Comparison of ENCODE assay signal across 8 cellular contexts in genomic region chr4:108171541-108172230, GRCh38. TPM values are rescaled to one million over a fixed set of nuclear protein-coding genes. Genes with fewer than 3 reads are reported as not detected.
A peak's percentile ranks its signal among the peaks of the same experiment; 100 is the strongest.
DNase-seq lines count a peak whose midpoint lies in the region; ATAC-seq and TF ChIP-seq lines count a peak whose summit lies in the region.

No MANE protein-coding gene starts in this region.

- H3K4me3 Mint-ChIP-seq in activated T-helper 1 cell treated with anti-CD3 and anti-CD28 coated beads, Interleukin-12 subunit alpha, Interleukin-12 subunit beta, Interleukin-2, Interleukin-4 antibody, amounts not matched to agents 30 ng/mL and 10 ng/mL and 1 ng/mL, durations not matched to agents 14 hours and 24 hours and 36 hours: peak overlapping the region; percentile 95

- DNase-seq in NCI-H69 (lab: John Stamatoyannopoulos, UW): peak; percentile 89
- DNase-seq in activated T-helper 1 cell treated with anti-CD3 and anti-CD28 coated beads, Interleukin-12 subunit alpha, Interleukin-12 subunit beta, Interleukin-2, Interleukin-4 antibody, amounts not matched to agents 30 ng/mL and 10 ng/mL and 1 ng/mL, durations not matched to agents 14 hours and 24 hours and 36 hours (ENCODE audit: low spot score): peak; percentile 54
- DNase-seq in kidney epithelial cell (ENCODE audit: low read depth): no peak
- DNase-seq in stimulated activated naive CD4-positive, alpha-beta T cell (lab: John Stamatoyannopoulos, UW): peak; percentile 65 to 87 (median 75)
- DNase-seq in KG1 (lab: John Stamatoyannopoulos, UW): no peak
- no peak for DNase-seq in hippocampal formation (lab: John Stamatoyannopoulos, UW)
- no peak for DNase-seq in SKM-1 (lab: John Stamatoyannopoulos, UW; ENCODE audit: unreplicated experiment)

- peak overlapping the region; percentile 10 for H3K4me3 ChIP-seq in kidney epithelial cell (ENCODE audit: low read depth, low read length)

- H3K9me3 Mint-ChIP-seq in activated T-helper 1 cell treated with anti-CD3 and anti-CD28 coated beads, Interleukin-12 subunit alpha, Interleukin-12 subunit beta, Interleukin-2, Interleukin-4 antibody, amounts not matched to agents 30 ng/mL and 10 ng/mL and 1 ng/mL, durations not matched to agents 14 hours and 24 hours and 36 hours: no peaks in the 10 kb centered on the region

- H3K36me3 ChIP-seq in kidney epithelial cell (ENCODE audit: control insufficient read depth, insufficient read depth, low read length): no peaks in the 10 kb centered on the region

- intact Hi-C loops in activated T-helper 1 cell treated with anti-CD3 and anti-CD28 coated beads, Interleukin-12 subunit alpha, Interleukin-12 subunit beta, Interleukin-2, Interleukin-4 antibody, amounts not matched to agents 30 ng/mL and 10 ng/mL and 1 ng/mL, durations not matched to agents 14 hours and 24 hours and 36 hours (cut with micrococcal nuclease): loop anchor here (1.0 to 10.0 kb wide), 7 partner anchors 33 to 1391 kb away; partner anchors contain the start of genes CYP2U1 and MCUB

- H3K27me3 ChIP-seq in kidney epithelial cell (ENCODE audit: control insufficient read depth, insufficient read depth, low read length): peaks cover 34% of the 10 kb centered on the region

- TF ChIP-seq CTCF in kidney epithelial cell (IDR thresholded peaks at IDR 0.05; ENCODE audit: insufficient read depth, low read length, poor library complexity, severe bottlenecking): no peak

- H3K27ac Mint-ChIP-seq in activated T-helper 1 cell treated with anti-CD3 and anti-CD28 coated beads, Interleukin-12 subunit alpha, Interleukin-12 subunit beta, Interleukin-2, Interleukin-4 antibody, amounts not matched to agents 30 ng/mL and 10 ng/mL and 1 ng/mL, durations not matched to agents 14 hours and 24 hours and 36 hours: peak overlapping the region; percentile 83

- ATAC-seq in HG02884 (IDR thresholded peaks at IDR 0.05; ENCODE audit: unreplicated experiment): no peak

- H3K36me3 Mint-ChIP-seq in activated T-helper 1 cell treated with anti-CD3 and anti-CD28 coated beads, Interleukin-12 subunit alpha, Interleukin-12 subunit beta, Interleukin-2, Interleukin-4 antibody, amounts not matched to agents 30 ng/mL and 10 ng/mL and 1 ng/mL, durations not matched to agents 14 hours and 24 hours and 36 hours (ENCODE audit: low read depth): peaks cover 8% of the 10 kb centered on the region

- peaks cover 61% of the 10 kb centered on the region for H3K4me1 Mint-ChIP-seq in activated T-helper 1 cell treated with anti-CD3 and anti-CD28 coated beads, Interleukin-12 subunit alpha, Interleukin-12 subunit beta, Interleukin-2, Interleukin-4 antibody, amounts not matched to agents 30 ng/mL and 10 ng/mL and 1 ng/mL, durations not matched to agents 14 hours and 24 hours and 36 hours (ENCODE audit: low read depth)

- H3K27me3 Mint-ChIP-seq in activated T-helper 1 cell treated with anti-CD3 and anti-CD28 coated beads, Interleukin-12 subunit alpha, Interleukin-12 subunit beta, Interleukin-2, Interleukin-4 antibody, amounts not matched to agents 30 ng/mL and 10 ng/mL and 1 ng/mL, durations not matched to agents 14 hours and 24 hours and 36 hours (ENCODE audit: insufficient read depth): peaks cover 12% of the 10 kb centered on the region

RNA-seq across cellular contexts. Expression of gene LEF1, which starts 3.0 kb away (rescaled TPM):
- total RNA-seq in activated T-helper 1 cell treated with anti-CD3 and anti-CD28 coated beads, Interleukin-12 subunit alpha, Interleukin-12 subunit beta, Interleukin-2, Interleukin-4 antibody, amounts not matched to agents 30 ng/mL and 10 ng/mL and 1 ng/mL, durations not matched to agents 14 hours and 24 hours and 36 hours: 133 and 139 TPM in 2 replicates
- 9.1 and 13.2 TPM in 2 replicates for total RNA-seq in kidney epithelial cell

Comparison
In these comparisons a context has a peak if more than half of its experiments do, and no peak if none do; other contexts are left out.
1. DNase-seq: peak in NCI-H69 (single experiment), activated T-helper 1 cell treated with anti-CD3 and anti-CD28 coated beads, Interleukin-12 subunit alpha, Interleukin-12 subunit beta, Interleukin-2, Interleukin-4 antibody, amounts not matched to agents 30 ng/mL and 10 ng/mL and 1 ng/mL, durations not matched to agents 14 hours and 24 hours and 36 hours (single experiment) and stimulated activated naive CD4-positive, alpha-beta T cell (6 of 6); none in kidney epithelial cell (single experiment), KG1 (single experiment), hippocampal formation (0 of 2) and SKM-1 (single experiment).